In genomic region chr10:98153213-98153958, GRCh38 we compare ENCODE assay signal across 8 cellular contexts. TPM values are rescaled to one million over a fixed set of nuclear protein-coding genes. Genes with fewer than 3 reads are reported as not detected.
DNase-seq lines count a peak whose midpoint lies in the region; ATAC-seq, FAIRE-seq and TF ChIP-seq lines count a peak whose summit lies in the region.
"Not testable (repeated sequence)": the region's sequence is repeated elsewhere in the genome, so short reads cannot be mapped to it uniquely, and the experiment has no call there.

No MANE protein-coding gene starts in this region.

- not testable (repeated sequence) for H3K4me3 Mint-ChIP-seq in progenitor cell of endocrine pancreas (ENCODE audit: low read depth)

- peaks cover 14% of the 10 kb centered on the region; the same call in 1 of the 2 replicates for H4K20me1 ChIP-seq in IMR-90 (ENCODE audit: insufficient read depth, low read length)
- H4K20me1 ChIP-seq in K562 (replicated peaks; ENCODE audit: control insufficient read depth, insufficient read depth, low read length): not testable (repeated sequence)

- H3K36me3 ChIP-seq in A673 (ENCODE audit: insufficient read depth, low read length, poor library complexity, severe bottlenecking); IMR-90 (ENCODE audit: control insufficient read depth, insufficient read depth, low read length); SJCRH30: not testable (repeated sequence)
- H3K36me3 ChIP-seq in K562 (ENCODE audit: control insufficient read depth, insufficient read depth, low read length): peaks cover 12% of the 10 kb centered on the region; the same call in 2 of the 3 replicates

- not testable (repeated sequence) for H3K4ac ChIP-seq in IMR-90 (ENCODE audit: low read depth, low read length)

- not testable (repeated sequence) for H3K9ac ChIP-seq in IMR-90 (ENCODE audit: low read depth, low read length); K562 (ENCODE audit: insufficient read depth in 1 of 2, low read depth in 2 of 2, low read length in 2 of 2)

- H4K5ac ChIP-seq in IMR-90 (ENCODE audit: low read depth, low read length): not testable (repeated sequence)

- H3K56ac ChIP-seq in IMR-90 (ENCODE audit: extremely low read depth, insufficient read depth, low read length): not testable (repeated sequence)

- BruUV-seq in A673 (replicated peaks; lab: Mats Ljungman, UMichigan); IMR-90 (replicated peaks; lab: Mats Ljungman, UMichigan); K562 (replicated peaks; lab: Mats Ljungman, UMichigan): not testable (repeated sequence)

- DNase-seq in A673 (ENCODE audit: low spot score): peak; percentile 19
- DNase-seq in EH (ENCODE audit: low read depth): peak; percentile 43
- peak; percentile 50 for DNase-seq in IMR-90
- not testable (repeated sequence) for DNase-seq in SJCRH30; progenitor cell of endocrine pancreas (ENCODE audit: low spot score, unreplicated experiment)
- DNase-seq in K562 (ENCODE audit: extremely low read depth in 1 of 4, low spot score in 3 of 4): peak in 1 of 4 experiments; percentile 35
- peak; percentile 27 for DNase-seq in fibroblast of mammary gland (ENCODE audit: low read depth)
- DNase-seq in left kidney (ENCODE audit: low read depth, low spot score): peak; percentile 54

- WGBS in IMR-90 (ENCODE audit: extremely low coverage in 2 of 2, insufficient read length in 1 of 2), 2 experiments: no CpG with 5 or more reads among the region's 8 CpGs
- WGBS in K562 (ENCODE audit: insufficient coverage, low coverage, missing lambda C conversion rate): 74% methylated on average over 3 of the region's 8 CpGs

- H3K27ac ChIP-seq in A673 (ENCODE audit: low read depth, low read length, poor library complexity, severe bottlenecking); K562 (ENCODE audit: extremely low read depth, low read depth, low read length): not testable (repeated sequence)
- H3K27ac ChIP-seq in IMR-90 (ENCODE audit: insufficient read depth, low read length) (peak overlapping the region; percentile 40; the same call in 1 of the 2 replicates), SJCRH30 (peak overlapping the region; percentile 18; the same call in 1 of the 2 replicates)

- peaks cover 24 to 44% of the 10 kb centered on the region in 2 experiments for H3K79me1 ChIP-seq in IMR-90 (ENCODE audit: low read depth in 1 of 2, low read length in 2 of 2)

- not testable (repeated sequence) for H3K4me1 Mint-ChIP-seq in progenitor cell of endocrine pancreas (ENCODE audit: low read depth)

- peak overlapping the region; percentile 63 for H2BK5ac ChIP-seq in IMR-90 (ENCODE audit: low read depth, low read length, poor library complexity, severe bottlenecking)

- not testable (repeated sequence) for H3K27me3 Mint-ChIP-seq in progenitor cell of endocrine pancreas

- in situ Hi-C loops in IMR-90 (cut with MboI; ENCODE audit: low sequenced_read_pairs); K562 (cut with MboI): not testable (repeated sequence)

- peak overlapping the region; percentile 24 for H3K18ac ChIP-seq in IMR-90 (ENCODE audit: low read depth, low read length)

- peaks cover 12% of the 10 kb centered on the region for H3K9me1 ChIP-seq in IMR-90 (ENCODE audit: insufficient read depth, low read length)
- not testable (repeated sequence) for H3K9me1 ChIP-seq in K562 (ENCODE audit: control insufficient read depth, insufficient read depth, low read length)

- not testable (repeated sequence) for TF ChIP-seq CTCF in A673 (conservative IDR thresholded peaks at IDR 0.05; ENCODE audit: low read depth, low read length); IMR-90 (conservative IDR thresholded peaks at IDR 0.05; ENCODE audit: low read depth, low read length); K562 (IDR thresholded peaks at IDR 0.05 in 2 of 3, conservative IDR thresholded peaks at IDR 0.05 in 1 of 3; ENCODE audit: insufficient read depth in 2 of 3, low read depth in 1 of 3, low read length in 3 of 3); fibroblast of mammary gland (conservative IDR thresholded peaks at IDR 0.05; ENCODE audit: control insufficient read depth, insufficient read depth, low read depth, low read length); progenitor cell of endocrine pancreas (IDR thresholded peaks at IDR 0.05; ENCODE audit: unreplicated experiment)

- CTCF ChIA-PET in A673 (lab: Charles Lee); K562 (lab: Yijun Ruan, JAX; ENCODE audit: low intra/inter-chr PET ratio): not testable (repeated sequence)
- CTCF ChIA-PET in IMR-90 (lab: Yijun Ruan, JAX): interaction anchor here (0.7 kb wide), 2 partner anchors 17 to 272 kb away, joined by 5 to 7 read pairs; no protein-coding TSS in a partner anchor

- not testable (repeated sequence) for TF ChIP-seq POLR2A in IMR-90 (IDR thresholded peaks at IDR 0.05; ENCODE audit: low read depth, low read length); K562 (conservative IDR thresholded peaks at IDR 0.05)

- H3K36me3 Mint-ChIP-seq in progenitor cell of endocrine pancreas (ENCODE audit: insufficient read depth): peaks cover 38% of the 10 kb centered on the region

- peak overlapping the region; percentile 32 for H3K27ac Mint-ChIP-seq in progenitor cell of endocrine pancreas

- peaks cover 55% of the 10 kb centered on the region for H3K79me2 ChIP-seq in K562 (ENCODE audit: control insufficient read depth, insufficient read depth, low read length)

- H3K23ac ChIP-seq in IMR-90 (ENCODE audit: low read depth, low read length): not testable (repeated sequence)

- intact Hi-C loops in A673 (cut with micrococcal nuclease; ENCODE audit: unreplicated experiment); IMR-90 (cut with micrococcal nuclease); K562 (cut with micrococcal nuclease): not testable (repeated sequence)

- H3K4me3 ChIP-seq in A673 (ENCODE audit: low read depth, low read length, poor library complexity, severe bottlenecking); IMR-90 (ENCODE audit: insufficient read depth, low read depth, low read length); SJCRH30; K562; fibroblast of mammary gland (ENCODE audit: control insufficient read depth, low read depth, low read length): not testable (repeated sequence)

- not testable (repeated sequence) for H2BK15ac ChIP-seq in IMR-90 (ENCODE audit: low read depth, low read length)

- not testable (repeated sequence) for H2AK5ac ChIP-seq in IMR-90 (ENCODE audit: low read depth, low read length)

- H2AFZ ChIP-seq in IMR-90 (replicated peaks; ENCODE audit: low read length, poor library complexity); K562 (ENCODE audit: low read depth, low read length): not testable (repeated sequence)

- FAIRE-seq in K562 (lab: Jason Lieb, UNC): not testable (repeated sequence)

- not testable (repeated sequence) for H3K27me3 ChIP-seq in A673 (replicated peaks; ENCODE audit: insufficient read depth, low read depth, low read length, poor library complexity); IMR-90 (ENCODE audit: control insufficient read depth, insufficient read depth, low read length); SJCRH30; K562 (ENCODE audit: control insufficient read depth in 2 of 2, insufficient read depth in 2 of 2, low read length in 2 of 2)

- not testable (repeated sequence) for H2BK120ac ChIP-seq in IMR-90 (ENCODE audit: low read depth, low read length)

- not testable (repeated sequence) for TF ChIP-seq RAD21 in IMR-90 (IDR thresholded peaks at IDR 0.05; ENCODE audit: low read length); K562 (CRISPR knock-in tag; conservative IDR thresholded peaks at IDR 0.05 in 1 of 2, IDR thresholded peaks at IDR 0.05 in 1 of 2)

- dilution Hi-C loops in IMR-90 (cut with HindIII; ENCODE audit: low sequenced_read_pairs, unreplicated experiment): not testable (repeated sequence)

- not testable (repeated sequence) for H4K91ac ChIP-seq in IMR-90 (ENCODE audit: insufficient read depth, low read depth, low read length)

- not testable (repeated sequence) for H4K8ac ChIP-seq in IMR-90 (ENCODE audit: low read depth in 2 of 2, low read length in 2 of 2)

- H3K14ac ChIP-seq in IMR-90 (replicated peaks; ENCODE audit: low read depth, low read length): not testable (repeated sequence)

- peak overlapping the region; percentile 86 for H3K4me2 ChIP-seq in IMR-90 (ENCODE audit: low read depth, low read length)
- not testable (repeated sequence) for H3K4me2 ChIP-seq in K562 (ENCODE audit: insufficient read depth, low read length)

- ATAC-seq in IMR-90 (ENCODE audit: low read depth): peak; percentile 85
- not testable (repeated sequence) for ATAC-seq in K562

- peaks cover 11% of the 10 kb centered on the region for H3K9me3 ChIP-seq in A673 (ENCODE audit: low read depth, low read length, poor library complexity, severe bottlenecking)
- not testable (repeated sequence) for H3K9me3 ChIP-seq in IMR-90 (ENCODE audit: control insufficient read depth, insufficient read depth, low read length); SJCRH30 (replicated peaks); K562 (replicated peaks; ENCODE audit: control insufficient read depth, insufficient read depth, low read depth, low read length)

- H2BK20ac ChIP-seq in IMR-90 (ENCODE audit: low read depth, low read length): not testable (repeated sequence)

- POLR2A ChIA-PET in A673 (lab: Charles Lee; ENCODE audit: low non-redundant PET); K562 (lab: Yijun Ruan, JAX): not testable (repeated sequence)
- POLR2A ChIA-PET in IMR-90 (lab: Charles Lee; ENCODE audit: unreplicated experiment): interaction anchor here (0.6 kb wide), 1 partner anchor 181 kb away, joined by 4 read pairs; no protein-coding TSS in a partner anchor

- peaks cover 34% of the 10 kb centered on the region for H3K9me3 Mint-ChIP-seq in progenitor cell of endocrine pancreas (ENCODE audit: low read depth)

- TF ChIP-seq EP300 in K562 (IDR thresholded peaks at IDR 0.05; ENCODE audit: low read length): not testable (repeated sequence)

- H3K4me1 ChIP-seq in A673 (ENCODE audit: insufficient read depth, low read length, poor library complexity, severe bottlenecking); IMR-90 (ENCODE audit: control insufficient read depth, insufficient read depth, low read length); SJCRH30; K562 (replicated peaks in 1 of 2; ENCODE audit: control insufficient read depth in 2 of 2, insufficient read depth in 2 of 2, low read length in 2 of 2): not testable (repeated sequence)

- H2AK9ac ChIP-seq in IMR-90 (replicated peaks; ENCODE audit: low read depth, low read length, poor library complexity): not testable (repeated sequence)

RNA-seq across cellular contexts. Expression of gene R3HCC1L, which starts 18.9 kb away (rescaled TPM):
- total RNA-seq in A673 (2021) (14.4 and 16.2 TPM in 2 replicates), IMR-90 (2012; rRNA removed) (14.7 and 19.4 TPM in 2 replicates), K562 (2014; rRNA removed) (10.9 and 12.9 TPM in 2 replicates), K562 (2014; rRNA removed; fragmentation: Illumina TruSeq; extraction: Trizol) (15.4 and 15.9 TPM in 2 replicates), K562 (2015; rRNA removed; fragmentation: Illumina TruSeq; extraction: Trizol) (14.0 and 14.7 TPM in 2 replicates), K562 (2021) (8.9 and 9.3 TPM in 2 replicates), progenitor cell of endocrine pancreas (18.7 and 18.9 TPM in 2 replicates)
- polyA plus RNA-seq in IMR-90 (2012; rRNA removed) (8.0 and 8.3 TPM in 2 replicates), K562 (2011; rRNA removed) (10.7 and 12.6 TPM in 2 replicates), K562 (2014; fragmentation: Illumina TruSeq; extraction: Trizol) (11.4 and 13.8 TPM in 2 replicates), K562 (2014; fragmentation: Nextera tagmentation; extraction: Ambion mirVana) (10 to 100 TPM in 1 of 2 experiments, 1 to 10 TPM in 1; 9.1 to 17.8 TPM), K562 (2014; rRNA removed) (9.5 and 11.3 TPM in 2 replicates)
- polyA plus RNA-seq in IMR-90 (2012; cell fraction: cytosol; rRNA removed): 1.3 and 2.9 TPM in 2 replicates
- polyA plus RNA-seq in IMR-90 (2012; cell fraction: nucleus; rRNA removed; ENCODE audit: low replicate concordance): 1.8 and 14.6 TPM in 2 replicates
- 28.7 and 30.6 TPM in 2 replicates for total RNA-seq in SJCRH30 (2014; rRNA removed; shearing (Covaris generic))
- total RNA-seq in K562 (2011; cell fraction: chromatin; rRNA removed; ENCODE audit: low replicate concordance): 9.2 and 31.2 TPM in 2 replicates
- 5.7 and 8.3 TPM in 2 replicates for total RNA-seq in K562 (2011; cell fraction: nucleolus; rRNA removed)
- total RNA-seq in K562 (2011; cell fraction: nucleoplasm; rRNA removed): 10.9 and 15.3 TPM in 2 replicates
- 3.3 and 7.6 TPM in 2 replicates for polyA plus RNA-seq in K562 (2011; cell fraction: cytosol; rRNA removed)
- 10.1 and 10.9 TPM in 2 replicates for polyA plus RNA-seq in K562 (2011; cell fraction: nucleus; rRNA removed)
- 8.2 and 9.1 TPM in 2 replicates for polyA plus RNA-seq in K562 (2012)
- polyA minus RNA-seq in K562 (2011; rRNA and poly(A)+ RNA removed): 28.8 and 35.1 TPM in 2 replicates
- 6.2 and 7.6 TPM in 2 replicates for polyA minus RNA-seq in K562 (2011; cell fraction: cytosol; rRNA and poly(A)+ RNA removed)
- polyA minus RNA-seq in K562 (2011; cell fraction: nucleus; rRNA and poly(A)+ RNA removed): 12.1 and 20.0 TPM in 2 replicates
